In genomic region chr1:225746361-225747179, GRCh38 we compare ENCODE assay signal across 8 cellular contexts. TPM values are rescaled to one million over a fixed set of nuclear protein-coding genes. Genes with fewer than 3 reads are reported as not detected.
DNase-seq lines count a peak whose midpoint lies in the region; ATAC-seq, FAIRE-seq and TF ChIP-seq lines count a peak whose summit lies in the region.

No MANE protein-coding gene starts in this region.

- H2AFZ ChIP-seq in GM12878 (ENCODE audit: control insufficient read depth, low read depth, low read length), result no peak overlapping the region

- no peaks in the 10 kb centered on the region for H3K36me3 ChIP-seq in GM12878 (ENCODE audit: control insufficient read depth in 2 of 2, insufficient read depth in 2 of 2, low read length in 1 of 2)
- no peaks in the 10 kb centered on the region for H3K36me3 ChIP-seq in skeletal muscle tissue (ENCODE audit: control insufficient read depth in 3 of 3, insufficient read depth in 3 of 3, low read length in 3 of 3)

- no peak overlapping the region for H3K9ac ChIP-seq in GM12878 (ENCODE audit: control insufficient read depth, insufficient read depth, low read length)
- peak overlapping the region; percentile 79 to 91 (median 89) for H3K9ac ChIP-seq in skeletal muscle tissue (ENCODE audit: low read depth in 1 of 3, low read length in 3 of 3)

- DNase-seq in D341Med (ENCODE audit: low spot score) (peak; percentile 60), NCI-H1436 (lab: John Stamatoyannopoulos, UW) (peak; percentile 87), GM12878 (ENCODE audit: low read depth, low spot score) (no peak), iPS-NIHi11 (ENCODE audit: low spot score) (peak; percentile 71)
- no peak for DNase-seq in stimulated activated CD4-positive, alpha-beta T cell treated with anti-CD3 and anti-CD28 coated beads, Interleukin-2, amount 100 ng/mL, for 24 hours

- no peak for TF ChIP-seq CTCF in GM12878 (IDR thresholded peaks at IDR 0.05 in 2 of 3, conservative IDR thresholded peaks at IDR 0.05 in 1 of 3; ENCODE audit: control insufficient read depth in 2 of 3, extremely low read depth in 1 of 3, insufficient read depth in 1 of 3, low read depth in 3 of 3, low read length in 3 of 3)

- intact Hi-C loops in GM12878 (cut with micrococcal nuclease; ENCODE audit: unreplicated experiment), result no loop called here

- no peaks in the 10 kb centered on the region for H3K9me3 ChIP-seq in GM12878 (replicated peaks; ENCODE audit: control insufficient read depth, insufficient read depth, low read length)
- no peaks in the 10 kb centered on the region for H3K9me3 ChIP-seq in skeletal muscle tissue (ENCODE audit: control insufficient read depth in 3 of 3, low read length in 3 of 3)

- TF ChIP-seq POLR2A in GM12878 (IDR thresholded peaks at IDR 0.05; ENCODE audit: low read depth, low read length), result no peak

- BruUV-seq in GM12878 (replicated peaks; lab: Mats Ljungman, UMichigan), result no TSS peak

- 43% methylated on average over 18 of the region's 18 CpGs for WGBS in GM12878 (ENCODE audit: insufficient coverage, insufficient replicate concordance, low lambda C conversion rate, missing lambda C conversion rate)

- H4K20me1 ChIP-seq in GM12878 (ENCODE audit: control insufficient read depth, insufficient read depth), result no peaks in the 10 kb centered on the region

- RAD21 ChIA-PET in GM12878 (lab: Charles Lee; ENCODE audit: unreplicated experiment), result no interaction called here

- H3K79me2 ChIP-seq in GM12878 (ENCODE audit: control insufficient read depth, insufficient read depth, low read length), result no peaks in the 10 kb centered on the region

- no peak overlapping the region for H3K4me2 ChIP-seq in GM12878 (ENCODE audit: control insufficient read depth, insufficient read depth)

- H3K27me3 ChIP-seq in GM12878 (replicated peaks in 1 of 2; ENCODE audit: control insufficient read depth in 2 of 2, insufficient read depth in 2 of 2, low read length in 1 of 2), result no peaks in the 10 kb centered on the region
- no peaks in the 10 kb centered on the region for H3K27me3 ChIP-seq in skeletal muscle tissue (ENCODE audit: control insufficient read depth in 3 of 3, insufficient read depth in 3 of 3, low read length in 3 of 3)

- in situ Hi-C loops in GM12878 (cut with MboI), result no loop called here

- no peak for TF ChIP-seq RAD21 in GM12878 (IDR thresholded peaks at IDR 0.05; ENCODE audit: insufficient read depth, low read depth, low read length)

- SMC1A ChIA-PET in GM12878 (lab: Charles Lee; ENCODE audit: uncharacterized antibody, unreplicated experiment), result interaction anchor here (0.5 kb wide), 1 partner anchor 104 kb away, joined by 4 read pairs; no protein-coding TSS in a partner anchor

- H3K4me1 ChIP-seq in GM12878 (ENCODE audit: control insufficient read depth, insufficient read depth, low read length) (no peaks in the 10 kb centered on the region), skeletal muscle tissue (ENCODE audit: control insufficient read depth in 3 of 3, insufficient read depth in 3 of 3, low read length in 3 of 3) (peaks cover 25 to 37% (median 29%) of the 10 kb centered on the region in 3 donors)

- H3K27ac ChIP-seq in GM12878 (ENCODE audit: control insufficient read depth, insufficient read depth) (no peak overlapping the region), skeletal muscle tissue (ENCODE audit: low read depth, low read length) (peak overlapping the region; percentile 88)

- TF ChIP-seq EP300 in GM12878 (IDR thresholded peaks at IDR 0.05; ENCODE audit: borderline replicate concordance in 1 of 2, control insufficient read depth in 1 of 2, low read depth in 2 of 2, low read length in 2 of 2), result no peak

- ATAC-seq in GM12878 (peak; percentile 67), HG02870 (IDR thresholded peaks at IDR 0.05; ENCODE audit: unreplicated experiment) (no peak), GM19455 (IDR thresholded peaks at IDR 0.05; ENCODE audit: unreplicated experiment) (no peak)

- H3K4me3 ChIP-seq in GM12878 (no peak overlapping the region), skeletal muscle tissue (ENCODE audit: low read length in 3 of 3) (peak overlapping the region; percentile 67 to 83 (median 70))

- no peak for FAIRE-seq in GM12878 (lab: Jason Lieb, UNC)

- CTCF ChIA-PET in GM12878 (lab: Yijun Ruan, JAX), result interaction anchor here (0.6 to 0.7 kb wide), 2 partner anchors 329 to 1596 kb away, joined by 3 read pairs; no protein-coding TSS in a partner anchor

- POLR2A ChIA-PET in GM12878 (lab: Charles Lee), result interaction anchor here (0.7 kb wide), 1 partner anchor 152 kb away, joined by 3 read pairs; no protein-coding TSS in a partner anchor

TF ChIP-seq in GM12878, 131 proteins besides CTCF, POLR2A, EP300 and RAD21 (continues in another document):
- TF ChIP-seq RELB (IDR thresholded peaks at IDR 0.05; ENCODE audit: low read depth) (no peak), RB1 (IDR thresholded peaks at IDR 0.05; ENCODE audit: borderline replicate concordance) (no peak), BMI1 (IDR thresholded peaks at IDR 0.05; ENCODE audit: borderline replicate concordance) (no peak), E2F8 (IDR thresholded peaks at IDR 0.05; ENCODE audit: low read depth, partially characterized antibody) (no peak), ATF7 (IDR thresholded peaks at IDR 0.05; ENCODE audit: low read depth) (no peak), TCF12 (IDR thresholded peaks at IDR 0.05; ENCODE audit: low read depth, low read length) (no peak), CHD4 (IDR thresholded peaks at IDR 0.05) (no peak), MTA2 (IDR thresholded peaks at IDR 0.05; ENCODE audit: low read depth) (no peak), TBL1XR1 (IDR thresholded peaks at IDR 0.05; ENCODE audit: low read depth, low read length) (no peak), POU2F2 (IDR thresholded peaks at IDR 0.05; ENCODE audit: borderline replicate concordance, low read depth, low read length) (no peak)

RNA-seq across cellular contexts. Expression of gene SRP9, which starts 31.1 kb away (rescaled TPM):
- 92.8 and 142 TPM in 2 replicates for total RNA-seq in GM12878 (2013; cell fraction: nucleolus; rRNA removed)
- total RNA-seq in GM12878 (2014; rRNA removed) (250 and 316 TPM in 2 replicates), GM12878 (2014; rRNA removed; fragmentation: Illumina TruSeq; extraction: Trizol) (367 and 372 TPM in 2 replicates), GM12878 (2021) (248 and 256 TPM in 2 replicates), skeletal muscle tissue (139 TPM)
- 137 TPM for polyA plus RNA-seq in GM12878 (2011; ENCODE audit: low read depth)
- polyA plus RNA-seq in GM12878 (2011; rRNA removed) (639 and 968 TPM in 2 replicates), GM12878 (2014; fragmentation: Illumina TruSeq; extraction: Trizol) (389 and 483 TPM in 2 replicates), GM12878 (2014; fragmentation: Nextera tagmentation; extraction: Ambion mirVana) (1,000 to 10,000 TPM in 1 of 2 experiments, 100 to 1,000 TPM in 1; 912 to 1,200 TPM), GM12878 (2014; rRNA removed) (221 and 283 TPM in 2 replicates), GM12878 (2016; fragmentation: Nextera tagmentation; extraction: Ambion mirVana) (100 to 1,000 TPM; 643 to 700 TPM)
- polyA plus RNA-seq in GM12878 (2011; cell fraction: cytosol; rRNA removed), result 187 and 288 TPM in 2 replicates
- polyA plus RNA-seq in GM12878 (2011; cell fraction: nucleus; rRNA removed), result 151 and 163 TPM in 2 replicates
- polyA plus RNA-seq in GM12878 (2012), result 184 and 213 TPM in 2 replicates
- 97.0 and 162 TPM in 2 replicates for polyA minus RNA-seq in GM12878 (2011; rRNA and poly(A)+ RNA removed)
- 58.9 and 81.8 TPM in 2 replicates for polyA minus RNA-seq in GM12878 (2011; cell fraction: cytosol; rRNA and poly(A)+ RNA removed)
- polyA minus RNA-seq in GM12878 (2011; cell fraction: nucleus; rRNA and poly(A)+ RNA removed), result 20.8 and 23.2 TPM in 2 replicates

Comparison
In these comparisons a context has a peak if more than half of its experiments do, and no peak if none do; other contexts are left out.
1. DNase-seq: peak in D341Med (single experiment), NCI-H1436 (single experiment) and iPS-NIHi11 (single experiment); none in GM12878 (single experiment) and stimulated activated CD4-positive, alpha-beta T cell treated with anti-CD3 and anti-CD28 coated beads, Interleukin-2, amount 100 ng/mL, for 24 hours (0 of 2).